In the genomic region with DNA sequence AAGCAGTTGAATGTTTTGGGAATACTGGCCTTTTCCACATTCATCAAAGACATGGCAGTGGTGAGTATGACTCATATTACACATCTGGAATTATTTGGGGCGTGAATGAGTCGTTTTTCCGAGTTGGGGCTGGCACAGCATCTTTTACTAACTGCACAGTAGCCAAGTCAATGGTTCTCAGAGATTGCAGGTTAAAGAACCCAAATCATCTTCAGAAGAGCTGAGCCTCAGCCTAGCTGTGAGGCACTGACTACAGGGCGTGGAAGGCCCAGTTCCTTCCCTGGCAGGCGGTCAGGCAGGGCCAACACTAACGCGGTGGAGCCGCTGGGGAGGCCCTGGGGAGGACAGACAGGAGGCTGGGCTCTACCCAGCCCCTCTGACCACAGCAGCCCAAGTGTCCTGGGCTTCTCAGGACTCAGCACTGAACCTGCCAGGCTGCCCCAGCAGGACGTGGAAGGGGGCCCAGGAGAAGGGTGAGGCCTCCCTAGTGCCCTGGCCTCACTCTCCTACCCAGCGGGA, we compare ENCODE assay signal across 21 cellular contexts. TPM values are rescaled to one million over a fixed set of nuclear protein-coding genes. Genes with fewer than 3 reads are reported as not detected.
A peak's percentile ranks its signal among the peaks of the same experiment; 100 is the strongest.
DNase-seq lines count a peak whose midpoint lies in the region; ATAC-seq, FAIRE-seq and TF ChIP-seq lines count a peak whose summit lies in the region.
"Had no signal": no experiment of that assay in that cellular context is flagged by ENCODE, and none has a peak within 500 bp of the region (broad histone marks: within the 10 kb centered on the region; RNA-seq: fewer than 3 reads in every experiment).

No MANE protein-coding gene starts in this region.

- H4K91ac ChIP-seq in H1 (replicated peaks; ENCODE audit: insufficient read length, low read length), result no peak overlapping the region

- H3K18ac ChIP-seq in H1 (ENCODE audit: extremely low read depth, low read length), result no peak overlapping the region

- no peak overlapping the region for H2BK12ac ChIP-seq in H1 (ENCODE audit: low read depth, low read length)

- H2AK5ac ChIP-seq in H1 (ENCODE audit: low read depth, low read length), result no peak overlapping the region

- CTCF ChIA-PET in H1 (lab: Charles Lee; ENCODE audit: partially characterized antibody), result interaction anchor here (1.4 kb wide), 1 partner anchor 13 kb away, joined by 4 read pairs; no protein-coding TSS in a partner anchor

- TF ChIP-seq POLR2A in H1 (IDR thresholded peaks at IDR 0.05; ENCODE audit: control extremely low read depth in 1 of 2, low read depth in 2 of 2, low read length in 2 of 2), result no peak

- H4K20me1 ChIP-seq in H1 (replicated peaks in 1 of 2; ENCODE audit: control insufficient read depth in 1 of 2, insufficient read depth in 2 of 2, low read length in 2 of 2), result peaks cover 0 to 13% of the 10 kb centered on the region in 2 experiments
- peaks cover 21% of the 10 kb centered on the region for H4K20me1 ChIP-seq in osteoblast (ENCODE audit: insufficient read depth, low read length)

- no peak overlapping the region for H2BK5ac ChIP-seq in H1 (ENCODE audit: low read depth, low read length)

- no peak overlapping the region for H3K23ac ChIP-seq in H1 (ENCODE audit: insufficient read length)

- no peak overlapping the region for H3K27ac ChIP-seq in H1 (ENCODE audit: low read depth, low read length)
- H3K27ac ChIP-seq in osteoblast (ENCODE audit: low read depth, low read length), result peak overlapping the region; percentile 20
- H3K27ac ChIP-seq: cardiac muscle cell, HL-60, right atrium auricular region, SJSA1 had no signal

- H3K27me3 ChIP-seq in H1 (replicated peaks in 1 of 4; ENCODE audit: control insufficient read depth in 3 of 4, extremely low read depth in 1 of 4, insufficient read depth in 3 of 4, low read length in 3 of 4), result no peaks in the 10 kb centered on the region
- H3K27me3 ChIP-seq in osteoblast (ENCODE audit: insufficient read depth, low read length), result no peaks in the 10 kb centered on the region
- H3K27me3 ChIP-seq: cardiac muscle cell, right atrium auricular region, SJSA1 had no signal

- no peak for FAIRE-seq in H1 (lab: Jason Lieb, UNC)
- FAIRE-seq: GM12891 had no signal

- no peaks in the 10 kb centered on the region for H3K79me1 ChIP-seq in H1 (ENCODE audit: low read depth, low read length)

- ATAC-seq in GM19035 (IDR thresholded peaks at IDR 0.05; ENCODE audit: unreplicated experiment), result no peak
- ATAC-seq in HG03025 (IDR thresholded peaks at IDR 0.05; ENCODE audit: low FRiP score, unreplicated experiment), result no peak

- no peaks in the 10 kb centered on the region for H3K9me3 ChIP-seq in H1 (ENCODE audit: insufficient read depth in 2 of 2, low read depth in 1 of 2, low read length in 1 of 2)
- H3K9me3 ChIP-seq in osteoblast (ENCODE audit: low read depth, low read length), result no peaks in the 10 kb centered on the region
- H3K9me3 ChIP-seq: right atrium auricular region, SJSA1 had no signal

- H3K23me2 ChIP-seq in H1 (ENCODE audit: low read depth, low read length), result no peaks in the 10 kb centered on the region

- H3K56ac ChIP-seq in H1 (replicated peaks; ENCODE audit: insufficient read length, low read depth, low read length), result no peak overlapping the region

- H3K79me2 ChIP-seq in H1 (ENCODE audit: control insufficient read depth in 1 of 2, insufficient read depth in 2 of 2, low read length in 2 of 2) (no peaks in the 10 kb centered on the region), osteoblast (ENCODE audit: insufficient read depth, low read length) (no peaks in the 10 kb centered on the region)

- peak overlapping the region; percentile 51; the same call in 1 of the 2 replicates for H4K8ac ChIP-seq in H1 (ENCODE audit: extremely low read depth, insufficient read depth, low read length)

- TF ChIP-seq EP300 in H1 (IDR thresholded peaks at IDR 0.05; ENCODE audit: borderline replicate concordance in 1 of 2, low read depth in 2 of 2, low read length in 2 of 2), result no peak

- H4K5ac ChIP-seq in H1 (ENCODE audit: insufficient read length, low read depth, low read length), result no peak overlapping the region

- no peak overlapping the region for H3K9ac ChIP-seq in H1 (replicated peaks in 1 of 4; ENCODE audit: extremely low read depth in 1 of 4, low read depth in 3 of 4, low read length in 3 of 4)

- POLR2A ChIA-PET in H1 (lab: Charles Lee; ENCODE audit: partially characterized antibody), result interaction anchor here (1.2 to 1.6 kb wide), 2 partner anchors 11 to 111 kb away, joined by 3 read pairs; no protein-coding TSS in a partner anchor

- no peak overlapping the region for H2BK120ac ChIP-seq in H1 (replicated peaks; ENCODE audit: low read depth, low read length)

- no peak for TF ChIP-seq RAD21 in H1 (IDR thresholded peaks at IDR 0.05 in 1 of 2, conservative IDR thresholded peaks at IDR 0.05 in 1 of 2; ENCODE audit: low read depth in 2 of 2, low read length in 2 of 2)

- H2BK15ac ChIP-seq in H1 (ENCODE audit: low read length), result no peak overlapping the region

- H3K36me3 ChIP-seq in H1 (ENCODE audit: control insufficient read depth in 2 of 4, insufficient read depth in 4 of 4, low read length in 3 of 4), result peaks cover 0 to 18% (median 14%) of the 10 kb centered on the region in 4 experiments; a peak in 7 of 8 replicates
- H3K36me3 ChIP-seq in osteoblast (ENCODE audit: insufficient read depth, low read length), result peaks cover 39% of the 10 kb centered on the region

- H2AFZ ChIP-seq in H1 (ENCODE audit: low read length) (no peak overlapping the region), osteoblast (ENCODE audit: low read length) (no peak overlapping the region)

- TF ChIP-seq CTCF in H1 (IDR thresholded peaks at IDR 0.05; ENCODE audit: control extremely low read depth in 1 of 3, insufficient read depth in 1 of 3, low read depth in 1 of 3, low read length in 3 of 3), result no peak
- TF ChIP-seq CTCF in osteoblast (IDR thresholded peaks at IDR 0.05; ENCODE audit: extremely low read depth, low read depth, low read length), result no peak

- H3K4me2 ChIP-seq in H1 (ENCODE audit: insufficient read depth in 1 of 2, low read depth in 2 of 2, low read length in 2 of 2) (no peak overlapping the region), osteoblast (ENCODE audit: insufficient read depth, low read length) (no peak overlapping the region)

- DNase-seq in EH (ENCODE audit: low read depth) (peak; percentile 53), M059J (ENCODE audit: low read depth) (peak; percentile 81), H1 (ENCODE audit: low read depth in 1 of 2, low spot score in 2 of 2) (no peak), osteoblast (ENCODE audit: insufficient read length, low spot score, missing footprints) (peak; percentile 99), middle frontal gyrus (ENCODE audit: extremely low spot score, low spot score) (no peak), DMS79 treated with DMSO at 0.1 percent for 48 hours (lab: John Stamatoyannopoulos, UW) (no peak)
- DNase-seq: DND-41, head of caudate nucleus, Karpas-422, mesendoderm, NCI-H446, substantia nigra had no signal

- H3K4me3 ChIP-seq in H1 (ENCODE audit: extremely low read depth in 1 of 4, insufficient read depth in 2 of 4, low read depth in 3 of 4, low read length in 4 of 4) (no peak overlapping the region), osteoblast (ENCODE audit: insufficient read depth, low read length) (no peak overlapping the region)
- H3K4me3 ChIP-seq: cardiac muscle cell, right atrium auricular region, SJSA1 had no signal

- no peak overlapping the region for H3K14ac ChIP-seq in H1 (ENCODE audit: insufficient read length)

- WGBS in H1 (ENCODE audit: extremely low coverage in 1 of 2, insufficient coverage in 1 of 2, insufficient read length in 1 of 2, insufficient replicate concordance in 2 of 2, low coverage in 1 of 2, low lambda C conversion rate in 2 of 2, missing lambda C conversion rate in 1 of 2), 2 experiments, result 90% methylated on average over 10 of the region's 10 CpGs; no CpG with 5 or more reads in 1 of the 2 experiments

- no peak overlapping the region for H3K4ac ChIP-seq in H1 (replicated peaks; ENCODE audit: insufficient read length, low read depth, low read length)

- no peaks in the 10 kb centered on the region for H3K4me1 ChIP-seq in H1 (replicated peaks in 1 of 4; ENCODE audit: control insufficient read depth in 3 of 4, insufficient read depth in 4 of 4, low read length in 3 of 4)
- peaks cover 8% of the 10 kb centered on the region for H3K4me1 ChIP-seq in osteoblast (ENCODE audit: insufficient read depth, low read length)
- H3K4me1 ChIP-seq: right atrium auricular region, SJSA1 had no signal

- H2BK20ac ChIP-seq in H1 (ENCODE audit: low read length), result no peak overlapping the region

RNA-seq across cellular contexts. Expression of gene HELZ2, which starts 20.1 kb away (rescaled TPM):
- 88.7 and 205 TPM in 2 replicates for total RNA-seq in M059J (2014; rRNA removed; shearing (Covaris generic))
- 17.5 and 18.2 TPM in 2 replicates for total RNA-seq in H1 (2021; fragmentation: NEBNext Ultra II Directional; extraction: Animal tissue kit (Norgen Biotek cat#: 25700))
- 7.9 and 14.0 TPM in 2 replicates for polyA plus RNA-seq in H1 (2011; rRNA removed)
- polyA plus RNA-seq in H1 (2011; cell fraction: cytosol; rRNA removed), result 10.0 TPM
- polyA plus RNA-seq in H1 (2011; cell fraction: nucleus; rRNA removed), result 48.4 TPM
- 7.8 to 17.1 TPM (median 14.4 TPM) in 4 replicates for polyA plus RNA-seq in H1 (2012, experiment 1 of 2)
- polyA plus RNA-seq in H1 (2012, experiment 2 of 2), result 9.1 TPM
- 9.5 TPM for polyA plus RNA-seq in H1 (2013, experiment 1 of 2)
- 8.5 TPM for polyA plus RNA-seq in H1 (2013, experiment 2 of 2)
- polyA minus RNA-seq in H1 (2011; rRNA and poly(A)+ RNA removed), result 16.0 and 19.4 TPM in 2 replicates
- 21.0 TPM for polyA minus RNA-seq in H1 (2011; cell fraction: cytosol; rRNA and poly(A)+ RNA removed)
- 35.2 TPM for polyA minus RNA-seq in H1 (2011; cell fraction: nucleus; rRNA and poly(A)+ RNA removed)
- 23.3 and 27.5 TPM in 2 replicates for total RNA-seq in osteoblast

RNA-seq across cellular contexts. Expression of gene GMEB2, which starts 32.8 kb away (rescaled TPM):
- total RNA-seq in M059J (2014; rRNA removed; shearing (Covaris generic)), result 9.6 and 19.6 TPM in 2 replicates
- total RNA-seq in H1 (2021; fragmentation: NEBNext Ultra II Directional; extraction: Animal tissue kit (Norgen Biotek cat#: 25700)), result 12.9 and 14.2 TPM in 2 replicates
- 14.2 and 19.1 TPM in 2 replicates for polyA plus RNA-seq in H1 (2011; rRNA removed)
- polyA plus RNA-seq in H1 (2011; cell fraction: cytosol; rRNA removed), result 11.7 TPM
- 19.6 TPM for polyA plus RNA-seq in H1 (2011; cell fraction: nucleus; rRNA removed)
- polyA plus RNA-seq in H1 (2012, experiment 1 of 2), result 8.1 to 13.0 TPM (median 12.1 TPM) in 4 replicates
- polyA plus RNA-seq in H1 (2012, experiment 2 of 2), result 11.4 TPM
- polyA plus RNA-seq in H1 (2013, experiment 1 of 2), result 8.3 TPM
- polyA plus RNA-seq in H1 (2013, experiment 2 of 2), result 8.1 TPM
- 7.5 TPM in 2 replicates for polyA minus RNA-seq in H1 (2011; rRNA and poly(A)+ RNA removed)
- polyA minus RNA-seq in H1 (2011; cell fraction: cytosol; rRNA and poly(A)+ RNA removed), result 8.1 TPM
- polyA minus RNA-seq in H1 (2011; cell fraction: nucleus; rRNA and poly(A)+ RNA removed), result 6.3 TPM
- 7.4 and 9.4 TPM in 2 replicates for total RNA-seq in osteoblast

RNA-seq across cellular contexts. Expression of gene FNDC11, which starts 40.1 kb away (rescaled TPM):
- not detected in 2 replicates for total RNA-seq in M059J (2014; rRNA removed; shearing (Covaris generic))
- total RNA-seq in H1 (2021; fragmentation: NEBNext Ultra II Directional; extraction: Animal tissue kit (Norgen Biotek cat#: 25700)), result 2.5 and 2.6 TPM in 2 replicates
- 8.8 and 13.5 TPM in 2 replicates for polyA plus RNA-seq in H1 (2011; rRNA removed)
- polyA plus RNA-seq in H1 (2011; cell fraction: cytosol; rRNA removed), result 9.1 TPM
- 17.7 TPM for polyA plus RNA-seq in H1 (2011; cell fraction: nucleus; rRNA removed)
- 2.1 to 3.9 TPM (median 3.5 TPM) in 4 replicates for polyA plus RNA-seq in H1 (2012, experiment 1 of 2)
- 3.5 TPM for polyA plus RNA-seq in H1 (2012, experiment 2 of 2)
- 3.0 TPM for polyA plus RNA-seq in H1 (2013, experiment 1 of 2)
- polyA plus RNA-seq in H1 (2013, experiment 2 of 2), result 2.8 TPM
- 2.3 and 2.5 TPM in 2 replicates for polyA minus RNA-seq in H1 (2011; rRNA and poly(A)+ RNA removed)
- 4.5 TPM for polyA minus RNA-seq in H1 (2011; cell fraction: cytosol; rRNA and poly(A)+ RNA removed)
- 7.0 TPM for polyA minus RNA-seq in H1 (2011; cell fraction: nucleus; rRNA and poly(A)+ RNA removed)
- under 0.01 TPM in 1 of 2 replicates, not detected in the other for total RNA-seq in osteoblast
- total RNA-seq: right atrium auricular region had no signal
- polyA plus RNA-seq: CD14-positive monocyte had no signal

RNA-seq across cellular contexts. Expression of gene SRMS, which starts 46.6 kb away (rescaled TPM):
- total RNA-seq in M059J (2014; rRNA removed; shearing (Covaris generic)), result not detected in 2 replicates
- 0.29 and 0.76 TPM in 2 replicates for total RNA-seq in H1 (2021; fragmentation: NEBNext Ultra II Directional; extraction: Animal tissue kit (Norgen Biotek cat#: 25700))
- polyA plus RNA-seq in H1 (2011; rRNA removed), result 0.39 and 0.66 TPM in 2 replicates
- polyA plus RNA-seq in H1 (2011; cell fraction: cytosol; rRNA removed), result 0.36 TPM
- polyA plus RNA-seq in H1 (2011; cell fraction: nucleus; rRNA removed), result 2.9 TPM
- 0.23 to 0.46 TPM (median 0.39 TPM) in 4 replicates for polyA plus RNA-seq in H1 (2012, experiment 1 of 2)
- 0.10 TPM for polyA plus RNA-seq in H1 (2012, experiment 2 of 2)
- 0.28 TPM for polyA plus RNA-seq in H1 (2013, experiment 1 of 2)
- polyA plus RNA-seq in H1 (2013, experiment 2 of 2), result 0.15 TPM
- 0.10 TPM in 1 of 2 replicates, not detected in the other for polyA minus RNA-seq in H1 (2011; rRNA and poly(A)+ RNA removed)
- not detected for polyA minus RNA-seq in H1 (2011; cell fraction: cytosol; rRNA and poly(A)+ RNA removed)
- 0.50 TPM for polyA minus RNA-seq in H1 (2011; cell fraction: nucleus; rRNA and poly(A)+ RNA removed)
- total RNA-seq in osteoblast, result not detected in 2 replicates
- total RNA-seq: cardiac muscle cell, neural crest cell, right atrium auricular region, SJSA1 had no signal
- polyA plus RNA-seq: cardiac muscle cell, CD14-positive monocyte had no signal

RNA-seq across cellular contexts. Expression of gene PTK6, which starts 56.9 kb away (rescaled TPM):
- total RNA-seq in M059J (2014; rRNA removed; shearing (Covaris generic)), result not detected in 2 replicates
- 0.17 and 0.19 TPM in 2 replicates for total RNA-seq in H1 (2021; fragmentation: NEBNext Ultra II Directional; extraction: Animal tissue kit (Norgen Biotek cat#: 25700))
- polyA plus RNA-seq in H1 (2011; rRNA removed), result 0.12 and 0.30 TPM in 2 replicates
- 0.27 TPM for polyA plus RNA-seq in H1 (2011; cell fraction: cytosol; rRNA removed)
- polyA plus RNA-seq in H1 (2011; cell fraction: nucleus; rRNA removed), result 0.67 TPM
- 0.32 to 0.41 TPM (median 0.40 TPM) in 4 replicates for polyA plus RNA-seq in H1 (2012, experiment 1 of 2)
- polyA plus RNA-seq in H1 (2012, experiment 2 of 2), result 0.25 TPM
- 0.08 TPM for polyA plus RNA-seq in H1 (2013, experiment 1 of 2)
- 0.07 TPM for polyA plus RNA-seq in H1 (2013, experiment 2 of 2)
- 0.12 TPM in 1 of 2 replicates, not detected in the other for polyA minus RNA-seq in H1 (2011; rRNA and poly(A)+ RNA removed)
- polyA minus RNA-seq in H1 (2011; cell fraction: cytosol; rRNA and poly(A)+ RNA removed), result 0.37 TPM
- polyA minus RNA-seq in H1 (2011; cell fraction: nucleus; rRNA and poly(A)+ RNA removed), result 0.20 TPM
- under 0.01 TPM in 1 of 2 replicates, not detected in the other for total RNA-seq in osteoblast
- total RNA-seq: cardiac muscle cell, neural crest cell, right atrium auricular region, SJSA1 had no signal

Comparison
In these comparisons a context has a peak if more than half of its experiments do, and no peak if none do; other contexts are left out.
1. DNase-seq: peak in EH (single experiment), M059J (single experiment) and osteoblast (single experiment); none in H1 (0 of 2), middle frontal gyrus (single experiment) and DMS79 treated with DMSO at 0.1 percent for 48 hours (single experiment).